ENCODE assay signal across 8 cellular contexts in genomic region chr9:2271426-2271825, GRCh38.
DNase-seq lines count a peak whose midpoint lies in the region; ATAC-seq and TF ChIP-seq lines count a peak whose summit lies in the region.

No MANE protein-coding gene starts in this region.

- CTCF ChIA-PET in PC-9 (lab: Charles Lee) = no interaction called here

- DNase-seq in ELF-1 (ENCODE audit: low read depth, low spot score) (peak; percentile 65), astrocyte of the hippocampus (ENCODE audit: low read depth, low spot score) (peak; percentile 17), PC-9 (no peak)
- DNase-seq in stimulated activated naive B cell treated with anti-CD40 and anti-IgM and Interleukin-4, amounts not matched to agents 10 μg/mL and 1 μg/mL and 100 μg/mL, for 72 hours = peak; percentile 50
- no peak for DNase-seq in activated CD4-positive, CD25-positive, alpha-beta regulatory T cell (lab: John Stamatoyannopoulos, UW)
- no peak for DNase-seq in activated CD4-positive, alpha-beta T cell treated with anti-CD3 and anti-CD28 coated beads for 4 hours

- H3F3A ChIP-seq in PC-9 (ENCODE audit: insufficient read depth, low read depth) = no peaks in the 10 kb centered on the region

- H3K9me3 Mint-ChIP-seq in stimulated activated naive B cell treated with anti-CD40 and anti-IgM and Interleukin-4, amounts not matched to agents 10 μg/mL and 1 μg/mL and 100 μg/mL, for 72 hours = no peaks in the 10 kb centered on the region

- H2AFZ ChIP-seq in PC-9 = no peak overlapping the region

- ATAC-seq in GM19397 (IDR thresholded peaks at IDR 0.05; ENCODE audit: unreplicated experiment) (peak; percentile 67), HG03571 (IDR thresholded peaks at IDR 0.05; ENCODE audit: unreplicated experiment) (peak; percentile 76)
- ATAC-seq in stimulated activated naive B cell treated with anti-CD40 and anti-IgM and Interleukin-4, amounts not matched to agents 10 μg/mL and 1 μg/mL and 100 μg/mL, for 72 hours (replicated peaks) = peak; percentile 93 to 99

- POLR2A ChIA-PET in PC-9 (lab: Charles Lee; ENCODE audit: unreplicated experiment) = no interaction called here

- no peak overlapping the region for H3K4me2 ChIP-seq in PC-9

- intact Hi-C loops in PC-9 (cut with micrococcal nuclease; ENCODE audit: unreplicated experiment) = no loop called here

- TF ChIP-seq CTCF in PC-9 (conservative IDR thresholded peaks at IDR 0.05) = no peak

- H3K4me3 ChIP-seq in PC-9 = no peak overlapping the region

- no peaks in the 10 kb centered on the region for H3K4me1 ChIP-seq in PC-9 (replicated peaks; ENCODE audit: insufficient read depth)

- no peak overlapping the region for H3K27ac ChIP-seq in PC-9

- H3K4me1 Mint-ChIP-seq in stimulated activated naive B cell treated with anti-CD40 and anti-IgM and Interleukin-4, amounts not matched to agents 10 μg/mL and 1 μg/mL and 100 μg/mL, for 72 hours = peaks cover 5 to 7% of the 10 kb centered on the region in 2 donors

- H3K36me3 Mint-ChIP-seq in stimulated activated naive B cell treated with anti-CD40 and anti-IgM and Interleukin-4, amounts not matched to agents 10 μg/mL and 1 μg/mL and 100 μg/mL, for 72 hours = no peaks in the 10 kb centered on the region

- no peaks in the 10 kb centered on the region for H4K20me1 ChIP-seq in PC-9 (ENCODE audit: insufficient read depth)

- H3K27ac Mint-ChIP-seq in stimulated activated naive B cell treated with anti-CD40 and anti-IgM and Interleukin-4, amounts not matched to agents 10 μg/mL and 1 μg/mL and 100 μg/mL, for 72 hours = no peak overlapping the region

- H3K9me2 ChIP-seq in PC-9 (ENCODE audit: insufficient read depth) = no peaks in the 10 kb centered on the region

- H3K27me3 ChIP-seq in PC-9 (ENCODE audit: insufficient read depth, low read depth) = no peaks in the 10 kb centered on the region

- peaks cover 12 to 14% of the 10 kb centered on the region in 2 donors for H3K27me3 Mint-ChIP-seq in stimulated activated naive B cell treated with anti-CD40 and anti-IgM and Interleukin-4, amounts not matched to agents 10 μg/mL and 1 μg/mL and 100 μg/mL, for 72 hours

- H3K4me3 Mint-ChIP-seq in stimulated activated naive B cell treated with anti-CD40 and anti-IgM and Interleukin-4, amounts not matched to agents 10 μg/mL and 1 μg/mL and 100 μg/mL, for 72 hours = no peak overlapping the region

- H3K36me3 ChIP-seq in PC-9 (ENCODE audit: low read depth) = no peaks in the 10 kb centered on the region

- no peaks in the 10 kb centered on the region for H3K9me3 ChIP-seq in PC-9 (ENCODE audit: insufficient read depth, low read depth)

- no TSS peak for BruUV-seq in PC-9 (replicated peaks; lab: Mats Ljungman, UMichigan)

- H3K79me2 ChIP-seq in PC-9 (ENCODE audit: low read depth) = no peaks in the 10 kb centered on the region

Comparison
In these comparisons a context has a peak if more than half of its experiments do, and no peak if none do; other contexts are left out.
1. DNase-seq: peak in ELF-1 (single experiment), astrocyte of the hippocampus (single experiment) and stimulated activated naive B cell treated with anti-CD40 and anti-IgM and Interleukin-4, amounts not matched to agents 10 μg/mL and 1 μg/mL and 100 μg/mL, for 72 hours (single experiment); none in activated CD4-positive, CD25-positive, alpha-beta regulatory T cell (0 of 4), PC-9 (0 of 2) and activated CD4-positive, alpha-beta T cell treated with anti-CD3 and anti-CD28 coated beads for 4 hours (0 of 2).
2. Peak in every context shown above with its lines, with median percentiles within 50 percentile points of each other: ATAC-seq.